ENCODE assay signal across 26 cellular contexts in the genomic region with DNA sequence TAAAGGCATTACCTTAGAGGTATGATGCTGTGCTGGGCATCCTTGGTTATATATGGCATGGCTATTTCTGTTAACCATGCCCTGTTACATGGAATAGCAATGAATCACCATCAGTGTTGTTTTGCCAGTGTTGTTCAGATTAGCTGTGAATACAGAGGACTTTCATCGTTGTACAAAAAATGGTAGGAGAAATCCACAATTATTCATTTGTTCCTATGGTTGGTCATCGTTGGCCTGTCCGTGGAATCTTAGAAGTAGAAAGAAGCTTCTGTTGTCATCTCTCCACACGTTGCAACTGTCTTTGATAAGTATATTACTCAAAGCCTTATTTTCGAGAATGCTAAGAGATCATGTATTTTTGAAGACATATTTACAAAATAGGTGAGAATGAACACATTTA.
"Had no signal": no experiment of that assay in that cellular context is flagged by ENCODE, and none has a peak within 500 bp of the region (broad histone marks: within the 10 kb centered on the region; RNA-seq: fewer than 3 reads in every experiment).

No MANE protein-coding gene starts in this region.

- H3K27ac Mint-ChIP-seq: activated CD4-positive, alpha-beta memory T cell treated with anti-CD3 and anti-CD28 coated beads for 36 hours; activated CD4-positive, alpha-beta T cell treated with anti-CD3 and anti-CD28 coated beads, Interleukin-2, amount 10 ng/mL, durations not matched to agents 24 days and 14 days; activated naive CD8-positive, alpha-beta T cell treated with anti-CD3 and anti-CD28 coated beads for 36 hours; activated T-helper 17 cell treated with anti-CD3 and anti-CD28 coated beads, Interleukin-2, amount 50 U/mL, for 72 hours; dendritic cell treated with granulocyte-macrophage colony-stimulating factor and Interleukin-4, amounts not matched to agents 40 ng/mL and 50 ng/mL, for 4 days; natural killer cell treated with Interleukin-12 subunit alpha and Interleukin-12 subunit beta and Interleukin-15 and Interleukin-18, amount 100 ng/mL, for 72 hours had no signal

- H3K4me3 ChIP-seq: esophagus squamous epithelium, gastrocnemius medialis, hepatocyte, mucosa of descending colon, thoracic aorta had no signal

- H3K9me3 ChIP-seq: esophagus squamous epithelium, gastrocnemius medialis, mucosa of descending colon, thoracic aorta had no signal

- H3K27me3 ChIP-seq: esophagus squamous epithelium, gastrocnemius medialis, hepatocyte had no signal

- H3K9me3 Mint-ChIP-seq: activated CD4-positive, alpha-beta memory T cell treated with anti-CD3 and anti-CD28 coated beads for 36 hours; activated CD4-positive, alpha-beta T cell treated with anti-CD3 and anti-CD28 coated beads, Interleukin-2, amount 10 ng/mL, durations not matched to agents 24 days and 14 days; activated naive CD8-positive, alpha-beta T cell treated with anti-CD3 and anti-CD28 coated beads for 36 hours; activated T-helper 17 cell treated with anti-CD3 and anti-CD28 coated beads, Interleukin-2, amount 50 U/mL, for 72 hours; dendritic cell treated with granulocyte-macrophage colony-stimulating factor and Interleukin-4, amounts not matched to agents 40 ng/mL and 50 ng/mL, for 4 days; natural killer cell treated with Interleukin-12 subunit alpha and Interleukin-12 subunit beta and Interleukin-15 and Interleukin-18, amount 100 ng/mL, for 72 hours had no signal

- H3K36me3 Mint-ChIP-seq: natural killer cell treated with Interleukin-12 subunit alpha and Interleukin-12 subunit beta and Interleukin-15 and Interleukin-18, amount 100 ng/mL, for 72 hours had no signal

- H3K4me3 Mint-ChIP-seq: activated CD4-positive, alpha-beta memory T cell treated with anti-CD3 and anti-CD28 coated beads for 36 hours; activated CD4-positive, alpha-beta T cell treated with anti-CD3 and anti-CD28 coated beads, Interleukin-2, amount 10 ng/mL, durations not matched to agents 24 days and 14 days; activated naive CD8-positive, alpha-beta T cell treated with anti-CD3 and anti-CD28 coated beads for 36 hours; activated T-helper 17 cell treated with anti-CD3 and anti-CD28 coated beads, Interleukin-2, amount 50 U/mL, for 72 hours; dendritic cell treated with granulocyte-macrophage colony-stimulating factor and Interleukin-4, amounts not matched to agents 40 ng/mL and 50 ng/mL, for 4 days; natural killer cell treated with Interleukin-12 subunit alpha and Interleukin-12 subunit beta and Interleukin-15 and Interleukin-18, amount 100 ng/mL, for 72 hours had no signal

- H3K27ac ChIP-seq: epithelial cell of prostate, esophagus squamous epithelium, gastrocnemius medialis, hepatocyte, thoracic aorta, VCaP had no signal

- DNase-seq: activated CD4-positive, alpha-beta memory T cell treated with anti-CD3 and anti-CD28 coated beads for 36 hours; activated CD4-positive, alpha-beta T cell treated with anti-CD3 and anti-CD28 coated beads, Interleukin-2, amount 10 ng/mL, durations not matched to agents 24 days and 14 days; activated CD4-positive, CD25-positive, alpha-beta regulatory T cell treated with anti-CD3 and anti-CD28 coated beads, Interleukin-2, amount 50 U/mL, for 72 hours; activated CD8-positive, alpha-beta memory T cell treated with anti-CD3 and anti-CD28 coated beads, Interleukin-2, amount 50 U/mL, for 4 hours; activated naive CD8-positive, alpha-beta T cell treated with anti-CD3 and anti-CD28 coated beads for 36 hours; activated T-cell treated with anti-CD3 and anti-CD28 coated beads, Interleukin-2, amount 50 U/mL, for 1 hour; central memory CD4-positive, alpha-beta T cell; effector CD4-positive, alpha-beta T cell; esophagus squamous epithelium; gastrocnemius medialis; glutamatergic neuron; left cardiac atrium; left ventricle myocardium superior; mucosa of descending colon; right cardiac atrium; stimulated activated CD4-positive, alpha-beta T cell treated with anti-CD3 and anti-CD28 coated beads, Interleukin-15, amount 100 ng/mL, for 24 hours; stimulated activated CD4-positive, alpha-beta T cell treated with anti-CD3 and anti-CD28 coated beads, Interleukin-2, amount 100 ng/mL, for 24 hours; stimulated activated naive CD4-positive, alpha-beta T cell; T-helper 9 cell had no signal

- H3K27me3 Mint-ChIP-seq: activated CD4-positive, alpha-beta memory T cell treated with anti-CD3 and anti-CD28 coated beads for 36 hours; activated CD4-positive, alpha-beta T cell treated with anti-CD3 and anti-CD28 coated beads, Interleukin-2, amount 10 ng/mL, durations not matched to agents 24 days and 14 days; activated naive CD8-positive, alpha-beta T cell treated with anti-CD3 and anti-CD28 coated beads for 36 hours; activated T-helper 17 cell treated with anti-CD3 and anti-CD28 coated beads, Interleukin-2, amount 50 U/mL, for 72 hours; dendritic cell treated with granulocyte-macrophage colony-stimulating factor and Interleukin-4, amounts not matched to agents 40 ng/mL and 50 ng/mL, for 4 days; natural killer cell treated with Interleukin-12 subunit alpha and Interleukin-12 subunit beta and Interleukin-15 and Interleukin-18, amount 100 ng/mL, for 72 hours had no signal

- H3K4me1 Mint-ChIP-seq: activated T-helper 17 cell treated with anti-CD3 and anti-CD28 coated beads, Interleukin-2, amount 50 U/mL, for 72 hours had no signal

- ATAC-seq: activated T-helper 17 cell treated with anti-CD3 and anti-CD28 coated beads, Interleukin-2, amount 50 U/mL, for 72 hours; gastrocnemius medialis; left cardiac atrium; left ventricle myocardium superior; mucosa of descending colon; natural killer cell treated with Interleukin-12 subunit alpha and Interleukin-12 subunit beta and Interleukin-15 and Interleukin-18, amount 100 ng/mL, for 72 hours; right cardiac atrium had no signal

- H3K36me3 ChIP-seq: esophagus squamous epithelium, gastrocnemius medialis, thoracic aorta had no signal
